Comparison of ENCODE assay signal across 1 cellular context in genomic region chr9:87704342-87704741, GRCh38.
TF ChIP-seq lines count a peak whose summit lies in the region.

No MANE protein-coding gene starts in this region.

TF ChIP-seq in WTC11, 78 proteins besides CTCF, POLR2A, EP300 and RAD21 (continued from another document):
- no peak for TF ChIP-seq PRDM15 (CRISPR knock-in tag; IDR thresholded peaks at IDR 0.05)
TF ChIP-seq in WTC11: peak in this region for 0.
